ENCODE assay signal across 9 cellular contexts in the genomic region with DNA sequence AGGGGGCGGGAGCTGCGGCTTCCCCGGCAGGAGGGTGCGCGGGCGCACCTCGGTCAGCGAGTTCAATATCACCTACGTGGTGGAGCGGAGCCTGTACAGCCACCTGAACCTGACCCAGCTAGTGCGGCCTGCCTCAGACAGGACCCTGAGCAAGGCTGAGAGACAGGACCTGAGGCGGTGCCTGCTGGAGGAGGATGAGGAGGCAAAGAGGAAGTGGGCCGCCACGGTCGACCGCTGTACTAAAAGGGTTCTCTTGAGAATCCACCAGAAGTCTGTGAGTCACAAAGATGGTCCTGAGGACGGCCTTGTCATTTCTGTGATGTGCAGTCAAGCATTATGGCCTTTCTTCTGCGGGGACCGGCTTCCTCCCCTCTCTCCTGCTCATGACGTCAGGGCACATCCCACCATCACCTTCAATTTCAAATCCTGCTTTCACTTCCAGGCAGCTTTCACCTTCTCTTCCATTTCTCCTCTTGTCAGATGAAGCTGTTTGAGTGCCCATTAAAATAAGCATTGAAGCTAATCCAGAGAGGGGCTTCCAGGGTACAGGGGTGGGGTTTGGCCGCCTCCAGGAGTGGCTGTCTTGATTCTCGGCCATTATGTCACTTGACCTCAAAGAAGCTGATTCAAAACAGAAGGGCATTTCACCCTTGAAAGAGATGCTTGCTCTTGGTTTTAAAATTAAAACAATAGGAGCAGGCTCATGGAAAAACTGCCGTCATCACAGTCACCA.
A peak's percentile ranks its signal among the peaks of the same experiment; 100 is the strongest.
DNase-seq lines count a peak whose midpoint lies in the region; ATAC-seq and TF ChIP-seq lines count a peak whose summit lies in the region.
"Had no signal": no experiment of that assay in that cellular context is flagged by ENCODE, and none has a peak within 500 bp of the region (broad histone marks: within the 10 kb centered on the region; RNA-seq: fewer than 3 reads in every experiment).

No MANE protein-coding gene starts in this region.

- peak overlapping the region; percentile 72 for H3K4me2 ChIP-seq in BLaER1

- H4K20me1 ChIP-seq in BLaER1 = no peaks in the 10 kb centered on the region

- TF ChIP-seq CTCF in chondrocyte (IDR thresholded peaks at IDR 0.05) (no peak), progenitor cell of endocrine pancreas (IDR thresholded peaks at IDR 0.05; ENCODE audit: unreplicated experiment) (no peak)
- TF ChIP-seq CTCF in CD8-positive, alpha-beta T cell (IDR thresholded peaks at IDR 0.05) = no peak

- POLR2A ChIA-PET in CD8-positive, alpha-beta T cell (lab: Charles Lee) = no interaction called here

- CTCF ChIA-PET in CD8-positive, alpha-beta T cell (lab: Charles Lee) = no interaction called here

- peak overlapping the region; percentile 23; the same call in 1 of the 2 replicates for H3K4me3 ChIP-seq in BLaER1
- H3K4me3 ChIP-seq in CD8-positive, alpha-beta T cell (ENCODE audit: low read depth, low read length) = no peak overlapping the region
- H3K4me3 ChIP-seq: stomach had no signal

- H3K4me3 Mint-ChIP-seq in chondrocyte (ENCODE audit: unreplicated experiment) (no peak overlapping the region), progenitor cell of endocrine pancreas (ENCODE audit: low read depth) (no peak overlapping the region)
- H3K4me3 Mint-ChIP-seq in CD8-positive, alpha-beta T cell = no peak overlapping the region

- H3K36me3 ChIP-seq in BLaER1 = no peaks in the 10 kb centered on the region
- H3K36me3 ChIP-seq in CD8-positive, alpha-beta T cell (ENCODE audit: insufficient read depth, low read length) = no peaks in the 10 kb centered on the region

- H3K4me1 ChIP-seq in BLaER1 = peaks cover 30% of the 10 kb centered on the region
- H3K4me1 ChIP-seq in CD8-positive, alpha-beta T cell (ENCODE audit: insufficient read depth, low read length) = no peaks in the 10 kb centered on the region

- peaks cover 60% of the 10 kb centered on the region for H3K4me1 Mint-ChIP-seq in chondrocyte (ENCODE audit: low read depth)
- no peaks in the 10 kb centered on the region for H3K4me1 Mint-ChIP-seq in CD8-positive, alpha-beta T cell (ENCODE audit: low read depth)
- peaks cover 3% of the 10 kb centered on the region for H3K4me1 Mint-ChIP-seq in progenitor cell of endocrine pancreas (ENCODE audit: low read depth)

- no peaks in the 10 kb centered on the region for H3K27me3 Mint-ChIP-seq in chondrocyte (ENCODE audit: low read depth)
- H3K27me3 Mint-ChIP-seq in CD8-positive, alpha-beta T cell (ENCODE audit: low read depth) = peaks cover 1% of the 10 kb centered on the region
- no peaks in the 10 kb centered on the region for H3K27me3 Mint-ChIP-seq in progenitor cell of endocrine pancreas

- H3K9ac ChIP-seq in BLaER1 = no peak overlapping the region

- H3K9me3 ChIP-seq in BLaER1 = no peaks in the 10 kb centered on the region
- H3K9me3 ChIP-seq in CD8-positive, alpha-beta T cell (ENCODE audit: low read length) = no peaks in the 10 kb centered on the region
- H3K9me3 ChIP-seq: stomach had no signal

- ATAC-seq in GM19397 (IDR thresholded peaks at IDR 0.05; ENCODE audit: unreplicated experiment) = peak; percentile 89
- ATAC-seq in HG03108 (IDR thresholded peaks at IDR 0.05; ENCODE audit: unreplicated experiment) = peak; percentile 76
- no peak for ATAC-seq in CD8-positive, alpha-beta T cell

- no peaks in the 10 kb centered on the region for H3K27me3 ChIP-seq in BLaER1
- no peaks in the 10 kb centered on the region for H3K27me3 ChIP-seq in CD8-positive, alpha-beta T cell (ENCODE audit: insufficient read depth, low read length)
- H3K27me3 ChIP-seq: stomach had no signal

- no peaks in the 10 kb centered on the region for H3K9me3 Mint-ChIP-seq in chondrocyte (ENCODE audit: low read depth)
- no peaks in the 10 kb centered on the region for H3K9me3 Mint-ChIP-seq in CD8-positive, alpha-beta T cell
- H3K9me3 Mint-ChIP-seq in progenitor cell of endocrine pancreas (ENCODE audit: low read depth) = no peaks in the 10 kb centered on the region

- no peak for DNase-seq in chondrocyte (ENCODE audit: low spot score)
- DNase-seq in CD8-positive, alpha-beta T cell = no peak
- no peak for DNase-seq in progenitor cell of endocrine pancreas (ENCODE audit: low spot score, unreplicated experiment)
- no peak for DNase-seq in HuH-7 (ENCODE audit: low spot score)
- no peak for DNase-seq in cortex of kidney (lab: John Stamatoyannopoulos, UW)
- DNase-seq: stomach had no signal

- intact Hi-C loops in CD8-positive, alpha-beta T cell (cut with DNase I, micrococcal nuclease) = no loop called here

- H3K36me3 Mint-ChIP-seq in chondrocyte (ENCODE audit: low read depth) = peaks cover 29% of the 10 kb centered on the region
- H3K36me3 Mint-ChIP-seq in CD8-positive, alpha-beta T cell = no peaks in the 10 kb centered on the region
- H3K36me3 Mint-ChIP-seq in progenitor cell of endocrine pancreas (ENCODE audit: insufficient read depth) = peaks cover 26% of the 10 kb centered on the region

- H3K27ac ChIP-seq in BLaER1 = no peak overlapping the region
- H3K27ac ChIP-seq in CD8-positive, alpha-beta T cell (ENCODE audit: low read depth, low read length) = no peak overlapping the region

- H3K27ac Mint-ChIP-seq in chondrocyte (ENCODE audit: unreplicated experiment) (peak overlapping the region; percentile 87), progenitor cell of endocrine pancreas (no peak overlapping the region)
- no peak overlapping the region for H3K27ac Mint-ChIP-seq in CD8-positive, alpha-beta T cell
